Comparison of ENCODE assay signal across 8 cellular contexts in the genomic region with DNA sequence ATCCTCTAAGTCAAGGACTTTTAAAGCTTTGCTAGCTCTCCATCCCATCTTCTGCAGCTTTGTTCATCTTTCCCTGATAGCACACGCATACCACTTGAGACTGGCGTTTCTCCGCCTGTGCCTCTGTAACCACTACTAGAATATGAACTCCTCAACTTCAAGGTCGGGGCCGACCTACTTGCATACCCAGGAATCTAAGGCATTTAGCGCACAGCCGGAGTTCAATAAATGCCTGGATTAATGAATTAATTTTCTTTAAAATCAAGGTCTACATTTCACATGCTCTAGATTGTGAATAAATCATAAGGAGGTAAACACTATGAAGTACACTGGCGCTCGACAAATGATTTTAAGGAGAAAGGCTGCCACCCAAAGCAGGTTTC.
DNase-seq lines count a peak whose midpoint lies in the region; ATAC-seq, FAIRE-seq and TF ChIP-seq lines count a peak whose summit lies in the region.

No MANE protein-coding gene starts in this region.

- H2BK120ac ChIP-seq in mesendoderm (ENCODE audit: low read depth, low read length), result no peak overlapping the region

- peak overlapping the region in 5 of 10 donors; percentile 33 to 52 (median 50) for H3K27ac ChIP-seq in heart right ventricle
- H3K27ac ChIP-seq in GM12878 (ENCODE audit: control insufficient read depth, insufficient read depth), result no peak overlapping the region
- no peak overlapping the region for H3K27ac ChIP-seq in mesendoderm (ENCODE audit: low read depth, low read length)
- H3K27ac ChIP-seq in vagina, result no peak overlapping the region

- peaks cover 0 to 10% (median 4%) of the 10 kb centered on the region in 9 donors for H3K4me1 ChIP-seq in heart right ventricle
- H3K4me1 ChIP-seq in GM12878 (ENCODE audit: control insufficient read depth, insufficient read depth, low read length), result no peaks in the 10 kb centered on the region; the same call in 1 of the 2 replicates
- H3K4me1 ChIP-seq in mesendoderm (ENCODE audit: control insufficient read depth, low read depth, low read length), result no peaks in the 10 kb centered on the region
- H3K4me1 ChIP-seq in vagina, result peaks cover 7% of the 10 kb centered on the region

- no peak for FAIRE-seq in GM12878 (lab: Jason Lieb, UNC)

- SMC1A ChIA-PET in GM12878 (lab: Charles Lee; ENCODE audit: uncharacterized antibody, unreplicated experiment), result interaction anchor here (1.0 to 1.2 kb wide), 2 partner anchors 12 to 14 kb away, joined by 3 to 4 read pairs; no protein-coding TSS in a partner anchor

- no peak overlapping the region for H2AK5ac ChIP-seq in mesendoderm (ENCODE audit: low read length)

- H3K79me2 ChIP-seq in GM12878 (ENCODE audit: control insufficient read depth, insufficient read depth, low read length) (no peaks in the 10 kb centered on the region), mesendoderm (ENCODE audit: control insufficient read depth, insufficient read depth, low read length) (no peaks in the 10 kb centered on the region)

- no peak overlapping the region for H4K8ac ChIP-seq in mesendoderm (ENCODE audit: low read depth, low read length)

- H3K36me3 ChIP-seq in heart right ventricle (no peaks in the 10 kb centered on the region), GM12878 (ENCODE audit: control insufficient read depth in 2 of 2, insufficient read depth in 2 of 2, low read length in 1 of 2) (no peaks in the 10 kb centered on the region), mesendoderm (ENCODE audit: control insufficient read depth, insufficient read depth, low read length) (no peaks in the 10 kb centered on the region), vagina (no peaks in the 10 kb centered on the region)

- TF ChIP-seq POLR2A in GM12878 (IDR thresholded peaks at IDR 0.05; ENCODE audit: low read depth, low read length) (no peak), vagina (IDR thresholded peaks at IDR 0.05) (no peak), erythroblast (IDR thresholded peaks at IDR 0.05; ENCODE audit: low read length) (no peak)

- CTCF ChIA-PET in GM12878 (lab: Yijun Ruan, JAX), result interaction anchor here (0.6 to 1.5 kb wide), 9 partner anchors 12 to 857 kb away, joined by 3 to 6 read pairs (median 4); a partner anchor contains a TSS

- no TSS peak for BruUV-seq in GM12878 (replicated peaks; lab: Mats Ljungman, UMichigan)

- intact Hi-C loops in heart right ventricle (cut with DNase I), result loop anchor here in 2 of 10 donors (5.0 to 10.0 kb wide), 4 partner anchors 90 to 877 kb away; a partner anchor contains a TSS
- intact Hi-C loops in Right ventricle myocardium inferior (cut with DNase I), result loop anchor here (2.0 to 10.0 kb wide), 3 partner anchors 88 to 820 kb away; a partner anchor contains a TSS
- intact Hi-C loops in GM12878 (cut with micrococcal nuclease; ENCODE audit: unreplicated experiment), result loop anchor here (10.0 kb wide), 1 partner anchor 140 kb away; no protein-coding TSS in a partner anchor
- intact Hi-C loops in vagina (cut with DNase I), result no loop called here

- POLR2A ChIA-PET in GM12878 (lab: Charles Lee), result interaction anchor here (1.2 kb wide), 1 partner anchor 90 kb away, joined by 6 read pairs; a partner anchor contains a TSS

- H3K79me1 ChIP-seq in mesendoderm (ENCODE audit: low read length), result no peaks in the 10 kb centered on the region

- no peak for TF ChIP-seq EP300 in GM12878 (IDR thresholded peaks at IDR 0.05; ENCODE audit: borderline replicate concordance in 1 of 2, control insufficient read depth in 1 of 2, low read depth in 2 of 2, low read length in 2 of 2)

- H3K9me3 ChIP-seq in heart right ventricle (peaks cover 0 to 4% (median 0%) of the 10 kb centered on the region in 11 donors), GM12878 (replicated peaks; ENCODE audit: control insufficient read depth, insufficient read depth, low read length) (no peaks in the 10 kb centered on the region; the same call in 1 of the 3 replicates), vagina (no peaks in the 10 kb centered on the region)

- no peaks in the 10 kb centered on the region for H4K20me1 ChIP-seq in GM12878 (ENCODE audit: control insufficient read depth, insufficient read depth)

- DNase-seq in heart right ventricle (no peak), Right ventricle myocardium inferior (ENCODE audit: missing footprints) (no peak), GM12878 (ENCODE audit: low read depth, low spot score) (no peak), mesendoderm (no peak), vagina (ENCODE audit: extremely low spot score in 2 of 2) (no peak), NCI-H187 (lab: John Stamatoyannopoulos, UW) (no peak), left lobe of liver (ENCODE audit: low spot score) (no peak), erythroblast (lab: John Stamatoyannopoulos, UW) (no peak)

- no peak overlapping the region for H4K5ac ChIP-seq in mesendoderm (ENCODE audit: low read length)

- 2 to 4% methylated on average over 9 of the region's 9 CpGs for WGBS in heart right ventricle, 2 donors
- WGBS in GM12878 (ENCODE audit: insufficient coverage, insufficient replicate concordance, low lambda C conversion rate, missing lambda C conversion rate), result 13% methylated on average over 9 of the region's 9 CpGs
- WGBS in mesendoderm (ENCODE audit: extremely low coverage, insufficient coverage, low lambda C conversion rate), result no CpG with 5 or more reads among the region's 9 CpGs

- no peaks in the 10 kb centered on the region for H3K27me3 ChIP-seq in heart right ventricle
- H3K27me3 ChIP-seq in GM12878 (replicated peaks in 1 of 2; ENCODE audit: control insufficient read depth in 2 of 2, insufficient read depth in 2 of 2, low read length in 1 of 2), result peaks cover 0 to 10% of the 10 kb centered on the region in 2 experiments; a peak in 1 of 4 replicates
- H3K27me3 ChIP-seq in mesendoderm (ENCODE audit: insufficient read depth, low read length, poor library complexity), result no peaks in the 10 kb centered on the region
- H3K27me3 ChIP-seq in vagina, result no peaks in the 10 kb centered on the region

- H3K18ac ChIP-seq in mesendoderm (ENCODE audit: low read length), result no peak overlapping the region

- H3K9ac ChIP-seq in GM12878 (ENCODE audit: control insufficient read depth, insufficient read depth, low read length) (no peak overlapping the region), mesendoderm (ENCODE audit: low read length) (peak overlapping the region; percentile 0)

- no peak overlapping the region for H3K23ac ChIP-seq in mesendoderm (ENCODE audit: low read length)

- TF ChIP-seq CTCF in heart right ventricle (IDR thresholded peaks at IDR 0.05) (no peak), GM12878 (IDR thresholded peaks at IDR 0.05 in 2 of 3, conservative IDR thresholded peaks at IDR 0.05 in 1 of 3; ENCODE audit: control insufficient read depth in 2 of 3, extremely low read depth in 1 of 3, insufficient read depth in 1 of 3, low read depth in 3 of 3, low read length in 3 of 3) (no peak), vagina (IDR thresholded peaks at IDR 0.05) (no peak)

- ATAC-seq in heart right ventricle (no peak), Right ventricle myocardium inferior (no peak), GM12878 (no peak), left lobe of liver (no peak)

- H3K4ac ChIP-seq in mesendoderm (ENCODE audit: low read depth, low read length), result no peak overlapping the region

- H2BK15ac ChIP-seq in mesendoderm (replicated peaks; ENCODE audit: low read depth), result no peak overlapping the region

- H2AFZ ChIP-seq in GM12878 (ENCODE audit: control insufficient read depth, low read depth, low read length), result peak overlapping the region; percentile 5

- RAD21 ChIA-PET in GM12878 (lab: Charles Lee; ENCODE audit: unreplicated experiment), result interaction anchor here (0.8 to 1.2 kb wide), 5 partner anchors 18 to 817 kb away, joined by 3 to 6 read pairs (median 4); no protein-coding TSS in a partner anchor

- TF ChIP-seq RAD21 in GM12878 (IDR thresholded peaks at IDR 0.05; ENCODE audit: insufficient read depth, low read depth, low read length), result no peak

- in situ Hi-C loops in GM12878 (cut with MboI), result no loop called here

- H3K56ac ChIP-seq in mesendoderm (ENCODE audit: low read length), result peak overlapping the region; percentile 11

- H3K4me2 ChIP-seq in GM12878 (ENCODE audit: control insufficient read depth, insufficient read depth) (peak overlapping the region; percentile 35; the same call in 1 of the 2 replicates), mesendoderm (ENCODE audit: low read length) (peak overlapping the region; percentile 20)

- H2BK5ac ChIP-seq in mesendoderm (ENCODE audit: low read length), result no peak overlapping the region

- H3K4me3 ChIP-seq in heart right ventricle, result peak overlapping the region; percentile 9 to 65 (median 50)
- peak overlapping the region; percentile 56; the same call in 1 of the 2 replicates for H3K4me3 ChIP-seq in GM12878
- H3K4me3 ChIP-seq in mesendoderm (ENCODE audit: low read length), result no peak overlapping the region
- H3K4me3 ChIP-seq in vagina, result peak overlapping the region; percentile 34 to 43

TF ChIP-seq in GM12878, 131 proteins besides CTCF, POLR2A, EP300 and RAD21 (continues in another document):
- TF ChIP-seq SREBF2 (IDR thresholded peaks at IDR 0.05; ENCODE audit: low read length) (no peak), RFX5 (IDR thresholded peaks at IDR 0.05; ENCODE audit: low read depth, low read length) (no peak), FOXM1 (IDR thresholded peaks at IDR 0.05; ENCODE audit: low read depth, low read length) (no peak)
- TF ChIP-seq, protein P1, sequence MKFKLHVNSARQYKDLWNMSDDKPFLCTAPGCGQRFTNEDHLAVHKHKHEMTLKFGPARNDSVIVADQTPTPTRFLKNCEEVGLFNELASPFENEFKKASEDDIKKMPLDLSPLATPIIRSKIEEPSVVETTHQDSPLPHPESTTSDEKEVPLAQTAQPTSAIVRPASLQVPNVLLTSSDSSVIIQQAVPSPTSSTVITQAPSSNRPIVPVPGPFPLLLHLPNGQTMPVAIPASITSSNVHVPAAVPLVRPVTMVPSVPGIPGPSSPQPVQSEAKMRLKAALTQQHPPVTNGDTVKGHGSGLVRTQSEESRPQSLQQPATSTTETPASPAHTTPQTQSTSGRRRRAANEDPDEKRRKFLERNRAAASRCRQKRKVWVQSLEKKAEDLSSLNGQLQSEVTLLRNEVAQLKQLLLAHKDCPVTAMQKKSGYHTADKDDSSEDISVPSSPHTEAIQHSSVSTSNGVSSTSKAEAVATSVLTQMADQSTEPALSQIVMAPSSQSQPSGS (IDR thresholded peaks at IDR 0.05; ENCODE audit: low read length), result no peak
- TF ChIP-seq, protein P2, sequence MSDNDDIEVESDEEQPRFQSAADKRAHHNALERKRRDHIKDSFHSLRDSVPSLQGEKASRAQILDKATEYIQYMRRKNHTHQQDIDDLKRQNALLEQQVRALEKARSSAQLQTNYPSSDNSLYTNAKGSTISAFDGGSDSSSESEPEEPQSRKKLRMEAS (IDR thresholded peaks at IDR 0.05; ENCODE audit: low read depth, low read length), result no peak
